3 cellular contexts compared by ENCODE assay signal in the genomic region with DNA sequence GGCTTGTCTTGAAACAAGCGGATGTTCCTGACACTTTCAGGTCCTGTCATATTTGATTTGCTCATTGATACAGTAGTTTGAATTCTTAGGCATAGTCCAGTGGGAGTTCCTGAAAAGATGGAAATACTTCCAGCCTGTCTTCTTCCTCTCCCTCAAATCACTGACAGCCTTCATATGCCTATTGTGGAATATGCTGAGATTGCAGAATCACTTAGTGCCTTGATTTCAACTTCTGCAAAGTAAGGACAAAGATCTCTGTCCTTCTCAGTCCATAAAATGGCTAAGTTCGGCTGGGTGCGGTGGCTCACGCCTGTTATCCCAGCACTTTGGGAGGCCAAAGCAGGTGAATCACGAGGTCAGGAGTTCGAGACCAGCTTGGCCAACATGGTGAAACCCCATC.
A peak's percentile ranks its signal among the peaks of the same experiment; 100 is the strongest.
TF ChIP-seq lines count a peak whose summit lies in the region.

No MANE protein-coding gene starts in this region.

TF ChIP-seq in A549, 52 proteins besides CTCF, POLR2A, EP300 and RAD21:
- TF ChIP-seq, protein P1, sequence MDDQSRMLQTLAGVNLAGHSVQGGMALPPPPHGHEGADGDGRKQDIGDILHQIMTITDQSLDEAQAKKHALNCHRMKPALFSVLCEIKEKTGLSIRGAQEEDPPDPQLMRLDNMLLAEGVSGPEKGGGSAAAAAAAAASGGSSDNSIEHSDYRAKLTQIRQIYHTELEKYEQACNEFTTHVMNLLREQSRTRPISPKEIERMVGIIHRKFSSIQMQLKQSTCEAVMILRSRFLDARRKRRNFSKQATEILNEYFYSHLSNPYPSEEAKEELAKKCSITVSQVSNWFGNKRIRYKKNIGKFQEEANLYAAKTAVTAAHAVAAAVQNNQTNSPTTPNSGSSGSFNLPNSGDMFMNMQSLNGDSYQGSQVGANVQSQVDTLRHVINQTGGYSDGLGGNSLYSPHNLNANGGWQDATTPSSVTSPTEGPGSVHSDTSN (IDR thresholded peaks at IDR 0.05): no peak
- TF ChIP-seq MAFK (IDR thresholded peaks at IDR 0.05; ENCODE audit: partially characterized antibody): peak; percentile 97
TF ChIP-seq in A549: peak in this region for 1.

TF ChIP-seq in K562, 482 proteins besides CTCF, POLR2A, EP300 and RAD21:
- TF ChIP-seq MAFF (IDR thresholded peaks at IDR 0.05; ENCODE audit: low read length) (peak; percentile 82), MAFK (IDR thresholded peaks at IDR 0.05; ENCODE audit: low read length) (peak; percentile 86), MAFG (tag; conservative IDR thresholded peaks at IDR 0.05) (peak; percentile 74), C11orf30 (IDR thresholded peaks at IDR 0.05; ENCODE audit: low read depth) (peak; percentile 81), ZNF316 (IDR thresholded peaks at IDR 0.05) (peak; percentile 89), SRSF1 (IDR thresholded peaks at IDR 0.05; ENCODE audit: low read depth, low read length) (no peak)
TF ChIP-seq in K562: peak in this region for 5.

TF ChIP-seq in H1, 55 proteins besides CTCF, POLR2A, EP300 and RAD21:
- no peak for TF ChIP-seq BACH1 (IDR thresholded peaks at IDR 0.05; ENCODE audit: low read length)
- no peak for TF ChIP-seq GTF2F1 (IDR thresholded peaks at IDR 0.05; ENCODE audit: borderline replicate concordance, low read depth, low read length)
- no peak for TF ChIP-seq SUZ12 (IDR thresholded peaks at IDR 0.05; ENCODE audit: low read length)
- TF ChIP-seq YY1 (IDR thresholded peaks at IDR 0.05; ENCODE audit: low read depth, low read length): no peak
- TF ChIP-seq MAFK (IDR thresholded peaks at IDR 0.05; ENCODE audit: low read depth, low read length): peak; percentile 24; the same call in 1 of the 2 replicates
- TF ChIP-seq, protein P2, sequence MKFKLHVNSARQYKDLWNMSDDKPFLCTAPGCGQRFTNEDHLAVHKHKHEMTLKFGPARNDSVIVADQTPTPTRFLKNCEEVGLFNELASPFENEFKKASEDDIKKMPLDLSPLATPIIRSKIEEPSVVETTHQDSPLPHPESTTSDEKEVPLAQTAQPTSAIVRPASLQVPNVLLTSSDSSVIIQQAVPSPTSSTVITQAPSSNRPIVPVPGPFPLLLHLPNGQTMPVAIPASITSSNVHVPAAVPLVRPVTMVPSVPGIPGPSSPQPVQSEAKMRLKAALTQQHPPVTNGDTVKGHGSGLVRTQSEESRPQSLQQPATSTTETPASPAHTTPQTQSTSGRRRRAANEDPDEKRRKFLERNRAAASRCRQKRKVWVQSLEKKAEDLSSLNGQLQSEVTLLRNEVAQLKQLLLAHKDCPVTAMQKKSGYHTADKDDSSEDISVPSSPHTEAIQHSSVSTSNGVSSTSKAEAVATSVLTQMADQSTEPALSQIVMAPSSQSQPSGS (IDR thresholded peaks at IDR 0.05; ENCODE audit: low read length): no peak
